ENCODE assay signal across 20 cellular contexts in genomic region chr18:48165104-48165866, GRCh38.
DNase-seq lines count a peak whose midpoint lies in the region; ATAC-seq, FAIRE-seq and TF ChIP-seq lines count a peak whose summit lies in the region.
"Had no signal": no experiment of that assay in that cellular context is flagged by ENCODE, and none has a peak within 500 bp of the region (broad histone marks: within the 10 kb centered on the region; RNA-seq: fewer than 3 reads in every experiment).

No MANE protein-coding gene starts in this region.

- peaks cover 19% of the 10 kb centered on the region for H3K27me3 Mint-ChIP-seq in neural progenitor cell (ENCODE audit: insufficient read depth, low read depth)
- H3K27me3 Mint-ChIP-seq: central memory CD8-positive, alpha-beta T cell had no signal

- DNase-seq in GF-D8 (lab: John Stamatoyannopoulos, UW) (peak; percentile 37), NCI-H82 treated with DMSO at 0.1 percent for 48 hours (lab: John Stamatoyannopoulos, UW; ENCODE audit: unreplicated experiment) (peak; percentile 65), adrenal gland (peak in 6 of 7 donors; percentile 48 to 72 (median 64)), neural progenitor cell (ENCODE audit: low spot score) (no peak), GM12891 (ENCODE audit: insufficient read length, low spot score) (no peak), NCI-H2081 (lab: John Stamatoyannopoulos, UW) (no peak), foreskin keratinocyte (no peak)
- DNase-seq: activated CD8-positive, alpha-beta T cell treated with anti-CD3 and anti-CD28 coated beads for 36 hours; DMS53; effector memory CD8-positive, alpha-beta T cell; left lung; NCI-H2029; NCI-H524 treated with DMSO at 0.1 percent for 48 hours; PC-9; trophoblast cell had no signal

- H3K4me3 Mint-ChIP-seq in neural progenitor cell, result no peak overlapping the region
- H3K4me3 Mint-ChIP-seq: activated CD8-positive, alpha-beta T cell treated with anti-CD3 and anti-CD28 coated beads for 36 hours; B cell; central memory CD8-positive, alpha-beta T cell; effector memory CD8-positive, alpha-beta T cell; stimulated activated memory B cell treated with anti-CD40 and anti-IgM and Interleukin-4, amounts not matched to agents 10 μg/mL and 1 μg/mL and 100 μg/mL, for 72 hours had no signal

- no peak overlapping the region for H3K9ac ChIP-seq in neural progenitor cell

- TF ChIP-seq POLR2A in adrenal gland (IDR thresholded peaks at IDR 0.05) (peak in 1 of 2 donors; percentile 50), GM12891 (IDR thresholded peaks at IDR 0.05; ENCODE audit: low read depth, low read length) (no peak)

- ATAC-seq in foreskin keratinocyte (no peak), HG03520 (IDR thresholded peaks at IDR 0.05; ENCODE audit: unreplicated experiment) (no peak)
- ATAC-seq: activated CD8-positive, alpha-beta T cell treated with anti-CD3 and anti-CD28 coated beads for 36 hours; effector memory CD8-positive, alpha-beta T cell; left lung; stimulated activated memory B cell treated with anti-CD40 and anti-IgM and Interleukin-4, amounts not matched to agents 10 μg/mL and 1 μg/mL and 100 μg/mL, for 72 hours had no signal

- H3K4me2 ChIP-seq in neural progenitor cell, result no peak overlapping the region
- H3K4me2 ChIP-seq: PC-9, smooth muscle cell had no signal

- H3K9me3 ChIP-seq in adrenal gland (replicated peaks in 1 of 3), result no peaks in the 10 kb centered on the region
- H3K9me3 ChIP-seq in neural progenitor cell (ENCODE audit: low read depth), result no peaks in the 10 kb centered on the region
- H3K9me3 ChIP-seq: left lung had no signal

- peaks cover 16% of the 10 kb centered on the region for H3F3A ChIP-seq in neural progenitor cell (ENCODE audit: low read depth)

- WGBS in adrenal gland, 4 donors, result 36 to 47% (median 43%) methylated on average over 6 to 13 of the region's 13 CpGs

- intact Hi-C loops in adrenal gland (cut with DNase I), result no loop called here

- no peak overlapping the region for H3K4me3 ChIP-seq in adrenal gland
- no peak overlapping the region for H3K4me3 ChIP-seq in neural progenitor cell
- H3K4me3 ChIP-seq: left lung, PC-9, smooth muscle cell had no signal

- H3K27me3 ChIP-seq in adrenal gland (no peaks in the 10 kb centered on the region), neural progenitor cell (peaks cover 12% of the 10 kb centered on the region), foreskin keratinocyte (peaks cover 22% of the 10 kb centered on the region)

- H3K27ac ChIP-seq in adrenal gland (peak overlapping the region; percentile 64 to 83 (median 70)), neural progenitor cell (no peak overlapping the region), foreskin keratinocyte (no peak overlapping the region)
- H3K27ac ChIP-seq: PC-9 had no signal

- H3K36me3 ChIP-seq in adrenal gland (replicated peaks in 1 of 2) (no peaks in the 10 kb centered on the region), neural progenitor cell (no peaks in the 10 kb centered on the region)
- H3K36me3 ChIP-seq: left lung had no signal

- FAIRE-seq in GM12891 (lab: Jason Lieb, UNC), result no peak

- H3K4me1 Mint-ChIP-seq in neural progenitor cell, result peaks cover 69% of the 10 kb centered on the region
- H3K4me1 Mint-ChIP-seq: central memory CD8-positive, alpha-beta T cell; stimulated activated memory B cell treated with anti-CD40 and anti-IgM and Interleukin-4, amounts not matched to agents 10 μg/mL and 1 μg/mL and 100 μg/mL, for 72 hours had no signal

- H3K36me3 Mint-ChIP-seq in neural progenitor cell, result no peaks in the 10 kb centered on the region
- H3K36me3 Mint-ChIP-seq: stimulated activated memory B cell treated with anti-CD40 and anti-IgM and Interleukin-4, amounts not matched to agents 10 μg/mL and 1 μg/mL and 100 μg/mL, for 72 hours had no signal

- H3K79me2 ChIP-seq in neural progenitor cell (ENCODE audit: low read depth), result no peaks in the 10 kb centered on the region

- H4K20me1 ChIP-seq in neural progenitor cell (ENCODE audit: low read depth), result no peaks in the 10 kb centered on the region

- H3K27ac Mint-ChIP-seq in neural progenitor cell, result peak overlapping the region; percentile 22
- H3K27ac Mint-ChIP-seq: activated CD8-positive, alpha-beta T cell treated with anti-CD3 and anti-CD28 coated beads for 36 hours; B cell; effector memory CD8-positive, alpha-beta T cell; stimulated activated memory B cell treated with anti-CD40 and anti-IgM and Interleukin-4, amounts not matched to agents 10 μg/mL and 1 μg/mL and 100 μg/mL, for 72 hours had no signal

- H2AFZ ChIP-seq in neural progenitor cell (replicated peaks), result no peak overlapping the region
- H2AFZ ChIP-seq: PC-9 had no signal

- no peak for TF ChIP-seq CTCF in adrenal gland (IDR thresholded peaks at IDR 0.05)
- no peak for TF ChIP-seq CTCF in neural progenitor cell (IDR thresholded peaks at IDR 0.05)
- no peak for TF ChIP-seq CTCF in foreskin keratinocyte (conservative IDR thresholded peaks at IDR 0.05)

- H3K4me1 ChIP-seq in adrenal gland (replicated peaks in 1 of 2), result peaks cover 47 to 86% of the 10 kb centered on the region in 2 donors
- H3K4me1 ChIP-seq in neural progenitor cell, result peaks cover 41% of the 10 kb centered on the region
- no peaks in the 10 kb centered on the region for H3K4me1 ChIP-seq in foreskin keratinocyte

- no peaks in the 10 kb centered on the region for H3K9me3 Mint-ChIP-seq in neural progenitor cell
- H3K9me3 Mint-ChIP-seq: activated CD8-positive, alpha-beta T cell treated with anti-CD3 and anti-CD28 coated beads for 36 hours; central memory CD8-positive, alpha-beta T cell; effector memory CD8-positive, alpha-beta T cell; stimulated activated memory B cell treated with anti-CD40 and anti-IgM and Interleukin-4, amounts not matched to agents 10 μg/mL and 1 μg/mL and 100 μg/mL, for 72 hours had no signal

TF ChIP-seq in GM12891, 5 proteins besides CTCF, POLR2A, EP300 and RAD21:
- TF ChIP-seq PAX5 (IDR thresholded peaks at IDR 0.05; ENCODE audit: insufficient read depth, low read length, severe bottlenecking) (no peak), POLR2AphosphoS5 (IDR thresholded peaks at IDR 0.05; ENCODE audit: low read depth, low read length) (no peak), SPI1 (IDR thresholded peaks at IDR 0.05; ENCODE audit: low read depth, low read length) (no peak), POU2F2 (IDR thresholded peaks at IDR 0.05; ENCODE audit: low read depth, low read length) (no peak), TAF1 (IDR thresholded peaks at IDR 0.05; ENCODE audit: low read depth, low read length) (no peak)
TF ChIP-seq in GM12891: peak in this region for 0.

Comparison
In these comparisons a context has a peak if more than half of its experiments do, and no peak if none do; other contexts are left out.
1. DNase-seq: peak in GF-D8 (single experiment), NCI-H82 treated with DMSO at 0.1 percent for 48 hours (single experiment) and adrenal gland (6 of 7); none in neural progenitor cell (single experiment), GM12891 (single experiment), NCI-H2081 (0 of 2) and foreskin keratinocyte (0 of 2).
2. H3K27ac ChIP-seq: peak in adrenal gland (5 of 5); none in neural progenitor cell (single experiment) and foreskin keratinocyte (single experiment).